ENCODE assay signal across 22 cellular contexts in the genomic region with DNA sequence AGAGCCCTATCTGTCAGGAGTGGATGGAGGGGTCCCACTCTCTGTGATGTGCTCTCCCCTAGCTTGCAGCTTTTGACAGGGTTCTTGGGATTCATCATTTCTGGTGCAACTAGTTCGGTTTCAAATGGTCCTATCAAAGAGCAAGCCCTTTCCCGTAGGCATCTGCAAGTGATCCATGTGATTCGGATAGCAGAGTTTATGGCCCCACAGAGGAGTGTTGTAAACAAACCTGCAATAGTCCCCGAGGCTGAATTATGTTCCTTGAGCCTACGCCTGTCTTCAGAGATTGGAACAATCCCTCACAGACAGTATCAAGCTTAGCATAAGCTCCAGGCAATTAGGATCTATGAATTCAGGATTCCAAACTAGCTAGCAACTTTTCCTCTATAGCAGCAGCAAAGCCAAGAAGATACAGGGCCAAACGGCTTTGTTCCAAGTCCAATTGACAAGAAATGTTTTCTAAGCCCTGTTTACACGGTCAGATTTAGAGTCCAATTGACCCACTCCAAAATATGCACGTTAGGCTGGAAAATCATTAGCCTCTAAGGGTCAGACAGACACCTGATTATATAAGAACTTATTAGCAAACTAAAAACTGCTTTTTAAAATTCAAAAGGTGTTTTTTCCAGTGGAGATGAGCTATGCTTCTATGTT. TPM values are rescaled to one million over a fixed set of nuclear protein-coding genes. Genes with fewer than 3 reads are reported as not detected.
A peak's percentile ranks its signal among the peaks of the same experiment; 100 is the strongest.
DNase-seq lines count a peak whose midpoint lies in the region; ATAC-seq, FAIRE-seq and TF ChIP-seq lines count a peak whose summit lies in the region.
"Had no signal": no experiment of that assay in that cellular context is flagged by ENCODE, and none has a peak within 500 bp of the region (broad histone marks: within the 10 kb centered on the region; RNA-seq: fewer than 3 reads in every experiment).

No MANE protein-coding gene starts in this region.

- TF ChIP-seq CTCF in liver (IDR thresholded peaks at IDR 0.05; ENCODE audit: low read depth, low read length, missing input control), result no peak
- TF ChIP-seq CTCF in HepG2 (CRISPR knock-in tag; IDR thresholded peaks at IDR 0.05), result no peak
- no peak for TF ChIP-seq CTCF in brain (conservative IDR thresholded peaks at IDR 0.05)
- no peak for TF ChIP-seq CTCF in keratinocyte (optimal IDR thresholded peaks at IDR 0.05 in 1 of 3, IDR thresholded peaks at IDR 0.05 in 1 of 3, conservative IDR thresholded peaks at IDR 0.05 in 1 of 3; ENCODE audit: extremely low read depth in 1 of 3, insufficient read depth in 2 of 3, low read length in 3 of 3)

- no peaks in the 10 kb centered on the region for H3K79me2 ChIP-seq in HepG2 (ENCODE audit: insufficient read depth, low read length)
- no peaks in the 10 kb centered on the region for H3K79me2 ChIP-seq in keratinocyte (ENCODE audit: control insufficient read depth, insufficient read depth, low read length)

- no peaks in the 10 kb centered on the region for H3K27me3 Mint-ChIP-seq in brain

- 22% methylated on average over 8 of the region's 8 CpGs for WGBS in liver
- WGBS in HepG2 (ENCODE audit: low lambda C conversion rate), result 76% methylated on average over 7 of the region's 8 CpGs

- H3K9me3 ChIP-seq in liver (ENCODE audit: control insufficient read depth in 4 of 4, low read length in 3 of 4), result no peaks in the 10 kb centered on the region
- no peaks in the 10 kb centered on the region for H3K9me3 ChIP-seq in HepG2 (ENCODE audit: low read length)
- H3K9me3 ChIP-seq in keratinocyte (ENCODE audit: control insufficient read depth, low read depth, low read length), result no peaks in the 10 kb centered on the region
- H3K9me3 ChIP-seq: BLaER1 treated with 17β-estradiol and CSF1 and Interleukin-3, amounts not matched to agents 10 nM and 100 nM had no signal

- H3K36me3 ChIP-seq in liver (ENCODE audit: control insufficient read depth in 4 of 4, insufficient read depth in 3 of 4, low read depth in 1 of 4, low read length in 3 of 4) (no peaks in the 10 kb centered on the region), HepG2 (replicated peaks in 1 of 2; ENCODE audit: control insufficient read depth in 1 of 2, insufficient read depth in 2 of 2, low read length in 2 of 2) (peaks cover 0 to 1% of the 10 kb centered on the region in 2 experiments; a peak in 1 of 5 replicates), keratinocyte (ENCODE audit: control insufficient read depth in 2 of 2, extremely low read depth in 1 of 2, insufficient read depth in 2 of 2, low read length in 2 of 2) (no peaks in the 10 kb centered on the region)
- H3K36me3 ChIP-seq: BLaER1 treated with 17β-estradiol and CSF1 and Interleukin-3, amounts not matched to agents 10 nM and 100 nM had no signal

- in situ Hi-C loops in HepG2 (cut with HindIII; ENCODE audit: extremely low pct_ligation_motif_present, low pct_unique_long_range_greater_than_20kb), result no loop called here

- no TSS peak for BruUV-seq in HepG2 (replicated peaks; lab: Mats Ljungman, UMichigan)

- dilution Hi-C loops in keratinocyte (cut with MboI; ENCODE audit: extremely low pct_ligation_motif_present, low sequenced_read_pairs), result no loop called here

- peaks cover 48% of the 10 kb centered on the region for H3K4me1 Mint-ChIP-seq in brain
- H3K4me1 Mint-ChIP-seq: CD8-positive, alpha-beta memory T cell had no signal

- TF ChIP-seq POLR2A in HepG2 (IDR thresholded peaks at IDR 0.05; ENCODE audit: insufficient read depth in 1 of 2, low read depth in 2 of 2, low read length in 2 of 2), result no peak

- CTCF ChIA-PET in HepG2 (lab: Yijun Ruan, JAX; ENCODE audit: low intra/inter-chr PET ratio, low total read pairs), result no interaction called here

- H2AFZ ChIP-seq in HepG2 (ENCODE audit: low read length) (no peak overlapping the region), keratinocyte (ENCODE audit: control insufficient read depth, low read length) (no peak overlapping the region)

- no peak for FAIRE-seq in HepG2 (lab: Jason Lieb, UNC)
- FAIRE-seq in keratinocyte (lab: Jason Lieb, UNC), result peak; percentile 79
- peak; percentile 17 for FAIRE-seq in urothelium cell line (lab: Jason Lieb, UNC)
- FAIRE-seq: H1 had no signal

- no peaks in the 10 kb centered on the region for H4K20me1 ChIP-seq in HepG2 (ENCODE audit: insufficient read depth, low read length)
- no peaks in the 10 kb centered on the region for H4K20me1 ChIP-seq in keratinocyte (ENCODE audit: control insufficient read depth, extremely low read depth, insufficient read depth, low read length)
- H4K20me1 ChIP-seq: BLaER1 treated with 17β-estradiol and CSF1 and Interleukin-3, amounts not matched to agents 10 nM and 100 nM had no signal

- intact Hi-C loops in HepG2 (cut with micrococcal nuclease; ENCODE audit: unreplicated experiment), result no loop called here

- POLR2A ChIA-PET in HepG2 (lab: Yijun Ruan, JAX), result no interaction called here

- TF ChIP-seq RAD21 in liver (IDR thresholded peaks at IDR 0.05) (peak in 1 of 2 donors; percentile 16), HepG2 (CRISPR knock-in tag; IDR thresholded peaks at IDR 0.05) (no peak)

- H3K9ac ChIP-seq in liver (ENCODE audit: low read depth in 1 of 2, low read length in 2 of 2), result no peak overlapping the region
- no peak overlapping the region for H3K9ac ChIP-seq in HepG2 (ENCODE audit: insufficient read depth, low read depth, low read length)
- no peak overlapping the region for H3K9ac ChIP-seq in keratinocyte (ENCODE audit: control insufficient read depth, extremely low read depth, insufficient read depth, low read length)
- H3K9ac ChIP-seq: BLaER1 treated with 17β-estradiol and CSF1 and Interleukin-3, amounts not matched to agents 10 nM and 100 nM had no signal

- H3K4me2 ChIP-seq in HepG2 (ENCODE audit: low read depth, low read length) (no peak overlapping the region), keratinocyte (ENCODE audit: control insufficient read depth, extremely low read depth, insufficient read depth, low read depth, low read length) (peak overlapping the region; percentile 42)
- H3K4me2 ChIP-seq: BLaER1 treated with 17β-estradiol and CSF1 and Interleukin-3, amounts not matched to agents 10 nM and 100 nM had no signal

- no peak for ATAC-seq in HepG2
- ATAC-seq in GM21717 (IDR thresholded peaks at IDR 0.05; ENCODE audit: unreplicated experiment), result no peak
- ATAC-seq in HG03565 (IDR thresholded peaks at IDR 0.05; ENCODE audit: unreplicated experiment), result no peak

- H3K27ac ChIP-seq in liver (ENCODE audit: low read depth in 1 of 2, low read length in 2 of 2), result peak overlapping the region; percentile 3 to 70
- H3K27ac ChIP-seq in HepG2 (ENCODE audit: extremely low read length, insufficient read depth, low read length), result no peak overlapping the region
- H3K27ac ChIP-seq in keratinocyte (ENCODE audit: control insufficient read depth, insufficient read depth, low read length), result peak overlapping the region; percentile 53
- H3K27ac ChIP-seq: BLaER1 treated with 17β-estradiol and CSF1 and Interleukin-3, amounts not matched to agents 10 nM and 100 nM had no signal

- DNase-seq in HepG2 (ENCODE audit: low spot score) (no peak), keratinocyte (ENCODE audit: low read depth, low spot score) (no peak), urothelium cell line (ENCODE audit: low spot score) (no peak)
- DNase-seq in activated CD4-positive, CD25-positive, alpha-beta regulatory T cell treated with anti-CD3 and anti-CD28 coated beads, Interleukin-2, amount 50 U/mL, for 72 hours, result no peak
- DNase-seq: CD8-positive, alpha-beta memory T cell; DMS 273 treated with DMSO at 0.1 percent for 48 hours; HFFc6; IMR-90; Kasumi-1; NCI-H1105; NCI-H1694 treated with DMSO at 0.1 percent for 48 hours; NCI-H2107; NCI-H2227 treated with DMSO at 0.1 percent for 48 hours; NCI-H524; NK-92 treated with Interleukin-12 subunit alpha and Interleukin-12 subunit beta, amount 100 ng/mL, for 24 hours; RPMI8226 had no signal

- H3K9me3 Mint-ChIP-seq in brain, result no peaks in the 10 kb centered on the region
- H3K9me3 Mint-ChIP-seq: CD8-positive, alpha-beta memory T cell; HFFc6 had no signal

- H3K4me3 ChIP-seq in liver (ENCODE audit: low read depth in 1 of 3, low read length in 3 of 3) (no peak overlapping the region), HepG2 (replicated peaks in 1 of 3; ENCODE audit: insufficient read depth in 1 of 3, low read depth in 2 of 3, low read length in 3 of 3) (no peak overlapping the region), keratinocyte (ENCODE audit: control insufficient read depth in 2 of 3, extremely low read depth in 1 of 3, insufficient read depth in 2 of 3, low read depth in 1 of 3, low read length in 3 of 3) (no peak overlapping the region)
- H3K4me3 ChIP-seq: BLaER1 treated with 17β-estradiol and CSF1 and Interleukin-3, amounts not matched to agents 10 nM and 100 nM had no signal

- TF ChIP-seq EP300 in HepG2 (IDR thresholded peaks at IDR 0.05; ENCODE audit: low read depth in 2 of 2, low read length in 2 of 2), result no peak
- no peak for TF ChIP-seq EP300 in HepG2 (CRISPR knock-in tag; IDR thresholded peaks at IDR 0.05; ENCODE audit: borderline replicate concordance)

- H3K4me1 ChIP-seq in liver (ENCODE audit: control insufficient read depth in 4 of 4, insufficient read depth in 4 of 4, low read length in 3 of 4), result peaks cover 3 to 35% (median 26%) of the 10 kb centered on the region in 4 donors
- H3K4me1 ChIP-seq in HepG2 (ENCODE audit: insufficient read depth, low read length), result no peaks in the 10 kb centered on the region; the same call in 1 of the 2 replicates
- peaks cover 16% of the 10 kb centered on the region for H3K4me1 ChIP-seq in keratinocyte (ENCODE audit: control insufficient read depth, extremely low read depth, insufficient read depth, low read length)

- no peak overlapping the region for H3K4me3 Mint-ChIP-seq in brain
- H3K4me3 Mint-ChIP-seq: CD8-positive, alpha-beta memory T cell; HFFc6 had no signal

- H3K36me3 Mint-ChIP-seq in brain, result no peaks in the 10 kb centered on the region
- H3K36me3 Mint-ChIP-seq: CD8-positive, alpha-beta memory T cell had no signal

- H3K27ac Mint-ChIP-seq in brain, result peak overlapping the region in 3 of 5 experiments; percentile 32 to 60 (median 36)
- H3K27ac Mint-ChIP-seq: CD8-positive, alpha-beta memory T cell; HFFc6 had no signal

- no peaks in the 10 kb centered on the region for H3K9me1 ChIP-seq in keratinocyte (ENCODE audit: control insufficient read depth, extremely low read depth, insufficient read depth, low read length)

- no peaks in the 10 kb centered on the region for H3K27me3 ChIP-seq in liver (ENCODE audit: control insufficient read depth in 4 of 4, insufficient read depth in 4 of 4, low read length in 3 of 4)
- no peaks in the 10 kb centered on the region for H3K27me3 ChIP-seq in HepG2 (ENCODE audit: control insufficient read depth in 1 of 2, insufficient read depth in 2 of 2, low read length in 2 of 2)
- H3K27me3 ChIP-seq in keratinocyte (ENCODE audit: control insufficient read depth, extremely low read depth, insufficient read depth, low read length), result no peaks in the 10 kb centered on the region
- H3K27me3 ChIP-seq: BLaER1 treated with 17β-estradiol and CSF1 and Interleukin-3, amounts not matched to agents 10 nM and 100 nM had no signal

RNA-seq across cellular contexts. Expression of a gene that starts 24.8 kb away (rescaled TPM):
- total RNA-seq in liver, result 1 to 10 TPM; 1.9 to 4.7 TPM
- 1 to 10 TPM; 1.1 to 1.2 TPM for polyA plus RNA-seq in liver
- 6.0 and 7.0 TPM in 2 replicates for total RNA-seq in HepG2 (2016; rRNA removed; fragmentation: Illumina TruSeq; extraction: Trizol)
- total RNA-seq in HepG2 (2016; cell fraction: cytosol; rRNA removed; fragmentation: Illumina TruSeq; extraction: Trizol; ENCODE audit: low read depth), result 3.0 and 3.4 TPM in 2 replicates
- 6.4 and 6.6 TPM in 2 replicates for total RNA-seq in HepG2 (2016; cell fraction: insoluble cytoplasmic fraction; rRNA removed; fragmentation: Illumina TruSeq; extraction: Trizol)
- total RNA-seq in HepG2 (2016; cell fraction: membrane; rRNA removed; fragmentation: Illumina TruSeq; extraction: Trizol), result 7.4 and 9.1 TPM in 2 replicates
- total RNA-seq in HepG2 (2016; cell fraction: nucleus; rRNA removed; fragmentation: Illumina TruSeq; extraction: Trizol), result 10.3 and 12.6 TPM in 2 replicates
- polyA plus RNA-seq in HepG2 (2011; rRNA removed), result 3.4 and 3.6 TPM in 2 replicates
- 4.9 and 6.1 TPM in 2 replicates for polyA plus RNA-seq in HepG2 (2011; cell fraction: cytosol; rRNA removed)
- 7.0 and 8.3 TPM in 2 replicates for polyA plus RNA-seq in HepG2 (2011; cell fraction: nucleus; rRNA removed)
- polyA plus RNA-seq in HepG2 (2012), result 3.7 and 5.4 TPM in 2 replicates
- 2.3 and 3.0 TPM in 2 replicates for polyA plus RNA-seq in HepG2 (2016; cell fraction: cytosol; fragmentation: Illumina TruSeq; extraction: Trizol; ENCODE audit: low read depth)
- 6.5 and 7.3 TPM in 2 replicates for polyA plus RNA-seq in HepG2 (2016; cell fraction: insoluble cytoplasmic fraction; fragmentation: Illumina TruSeq; extraction: Trizol; ENCODE audit: low read depth)
- 6.5 and 6.9 TPM in 2 replicates for polyA plus RNA-seq in HepG2 (2016; cell fraction: membrane; fragmentation: Illumina TruSeq; extraction: Trizol; ENCODE audit: low read depth)
- 4.8 and 5.0 TPM in 2 replicates for polyA plus RNA-seq in HepG2 (2016; cell fraction: nucleus; fragmentation: Illumina TruSeq; extraction: Trizol; ENCODE audit: insufficient read depth, low read depth)
- 9.4 and 11.0 TPM in 2 replicates for polyA minus RNA-seq in HepG2 (2011; rRNA and poly(A)+ RNA removed; ENCODE audit: low replicate concordance)
- polyA minus RNA-seq in HepG2 (2011; cell fraction: cytosol; rRNA and poly(A)+ RNA removed), result 4.6 and 6.0 TPM in 2 replicates
- polyA minus RNA-seq in HepG2 (2011; cell fraction: nucleus; rRNA and poly(A)+ RNA removed), result 49.2 and 56.0 TPM in 2 replicates
- polyA plus RNA-seq in brain (ENCODE audit: insufficient read depth, low read depth, low replicate concordance), result 4.4 TPM
- 0.19 to 0.95 TPM (median 0.64 TPM) in 3 replicates for polyA plus RNA-seq in keratinocyte
- polyA plus RNA-seq in keratinocyte (2011; ENCODE audit: low read depth), result 0.20 TPM
- polyA plus RNA-seq in keratinocyte (2011; cell fraction: cytosol; rRNA removed), result 0.45 and 0.62 TPM in 2 replicates
- 0.36 and 0.56 TPM in 2 replicates for polyA plus RNA-seq in keratinocyte (2011; cell fraction: nucleus; rRNA removed)
- 0.51 and 1.0 TPM in 2 replicates for polyA plus RNA-seq in keratinocyte (2012; ENCODE audit: low replicate concordance)
- 0.23 to 0.90 TPM (median 0.53 TPM) in 3 replicates for polyA minus RNA-seq in keratinocyte
- polyA minus RNA-seq in keratinocyte (2011; cell fraction: cytosol; rRNA and poly(A)+ RNA removed), result not detected
- polyA minus RNA-seq in keratinocyte (2011; cell fraction: nucleus; rRNA and poly(A)+ RNA removed), result 0.31 TPM in 1 of 2 replicates, not detected in the other

RNA-seq across cellular contexts. Expression of a gene that starts 25.3 kb away (rescaled TPM):
- total RNA-seq in liver, result 10 to 100 TPM; 39.5 to 55.8 TPM
- 10 to 100 TPM; 16.7 to 25.7 TPM for polyA plus RNA-seq in liver
- total RNA-seq in HepG2 (2016; rRNA removed; fragmentation: Illumina TruSeq; extraction: Trizol), result 77.2 and 95.2 TPM in 2 replicates
- 6.5 and 9.2 TPM in 2 replicates for total RNA-seq in HepG2 (2016; cell fraction: cytosol; rRNA removed; fragmentation: Illumina TruSeq; extraction: Trizol; ENCODE audit: low read depth)
- 75.3 and 96.0 TPM in 2 replicates for total RNA-seq in HepG2 (2016; cell fraction: insoluble cytoplasmic fraction; rRNA removed; fragmentation: Illumina TruSeq; extraction: Trizol)
- total RNA-seq in HepG2 (2016; cell fraction: membrane; rRNA removed; fragmentation: Illumina TruSeq; extraction: Trizol), result 31.5 and 33.7 TPM in 2 replicates
- total RNA-seq in HepG2 (2016; cell fraction: nucleus; rRNA removed; fragmentation: Illumina TruSeq; extraction: Trizol), result 50.1 and 54.0 TPM in 2 replicates
- 20.7 and 27.0 TPM in 2 replicates for polyA plus RNA-seq in HepG2 (2011; rRNA removed)
- polyA plus RNA-seq in HepG2 (2011; cell fraction: cytosol; rRNA removed), result 11.9 and 15.5 TPM in 2 replicates
- polyA plus RNA-seq in HepG2 (2011; cell fraction: nucleus; rRNA removed), result 8.0 and 10.2 TPM in 2 replicates
- polyA plus RNA-seq in HepG2 (2012), result 30.9 and 42.1 TPM in 2 replicates
- 3.9 and 4.3 TPM in 2 replicates for polyA plus RNA-seq in HepG2 (2016; cell fraction: cytosol; fragmentation: Illumina TruSeq; extraction: Trizol; ENCODE audit: low read depth)
- polyA plus RNA-seq in HepG2 (2016; cell fraction: insoluble cytoplasmic fraction; fragmentation: Illumina TruSeq; extraction: Trizol; ENCODE audit: low read depth), result 74.4 and 75.6 TPM in 2 replicates
- 14.2 and 15.7 TPM in 2 replicates for polyA plus RNA-seq in HepG2 (2016; cell fraction: membrane; fragmentation: Illumina TruSeq; extraction: Trizol; ENCODE audit: low read depth)
- polyA plus RNA-seq in HepG2 (2016; cell fraction: nucleus; fragmentation: Illumina TruSeq; extraction: Trizol; ENCODE audit: insufficient read depth, low read depth), result 44.0 and 46.4 TPM in 2 replicates
- polyA minus RNA-seq in HepG2 (2011; rRNA and poly(A)+ RNA removed; ENCODE audit: low replicate concordance), result 24.9 and 26.6 TPM in 2 replicates
- 41.5 and 45.5 TPM in 2 replicates for polyA minus RNA-seq in HepG2 (2011; cell fraction: cytosol; rRNA and poly(A)+ RNA removed)
- 43.3 and 46.1 TPM in 2 replicates for polyA minus RNA-seq in HepG2 (2011; cell fraction: nucleus; rRNA and poly(A)+ RNA removed)
- polyA plus RNA-seq in brain (ENCODE audit: insufficient read depth, low read depth, low replicate concordance), result 32.7 TPM
- 26.2 to 40.8 TPM (median 26.2 TPM) in 3 replicates for polyA plus RNA-seq in keratinocyte
- 22.5 TPM for polyA plus RNA-seq in keratinocyte (2011; ENCODE audit: low read depth)
- polyA plus RNA-seq in keratinocyte (2011; cell fraction: cytosol; rRNA removed), result 20.0 and 40.9 TPM in 2 replicates
- polyA plus RNA-seq in keratinocyte (2011; cell fraction: nucleus; rRNA removed), result 23.8 and 33.7 TPM in 2 replicates
- 24.4 and 30.9 TPM in 2 replicates for polyA plus RNA-seq in keratinocyte (2012; ENCODE audit: low replicate concordance)
- polyA minus RNA-seq in keratinocyte, result 6.8 to 37.2 TPM (median 19.4 TPM) in 3 replicates
- 32.2 TPM for polyA minus RNA-seq in keratinocyte (2011; cell fraction: cytosol; rRNA and poly(A)+ RNA removed)
- polyA minus RNA-seq in keratinocyte (2011; cell fraction: nucleus; rRNA and poly(A)+ RNA removed), result 19.0 and 33.6 TPM in 2 replicates
